ENCODE assay signal across 8 cellular contexts in the genomic region with DNA sequence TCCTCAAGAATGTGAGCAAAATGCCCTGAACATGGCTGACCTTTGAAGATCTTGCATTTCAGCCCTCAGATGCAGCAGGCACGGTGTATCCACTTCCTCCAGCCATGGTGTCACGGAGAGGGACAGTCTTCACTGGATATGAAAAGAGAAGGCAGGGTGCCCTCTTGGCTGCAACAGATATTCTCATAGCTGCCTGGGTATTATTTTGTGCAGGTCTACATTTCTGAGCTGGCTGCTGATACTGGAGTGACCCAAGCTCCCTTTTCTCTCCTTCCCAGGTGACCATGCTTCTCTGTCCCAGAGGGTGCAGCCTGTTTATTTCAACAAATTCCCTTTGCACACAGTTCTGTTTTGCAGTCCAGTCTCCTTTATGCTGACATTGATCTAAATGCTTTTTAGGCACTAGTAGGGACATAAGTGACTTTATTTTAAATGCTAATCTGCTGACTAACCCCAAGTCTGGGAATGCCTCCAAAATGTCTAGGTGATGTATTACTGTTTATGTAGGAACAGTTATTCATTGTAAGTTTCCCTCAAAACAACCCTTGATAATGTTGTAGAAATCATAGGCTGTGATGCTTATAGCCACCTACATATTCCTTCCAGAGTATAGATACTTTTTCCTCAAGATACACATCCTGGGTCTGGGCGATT. TPM values are rescaled to one million over a fixed set of nuclear protein-coding genes. Genes with fewer than 3 reads are reported as not detected.
DNase-seq lines count a peak whose midpoint lies in the region; ATAC-seq and TF ChIP-seq lines count a peak whose summit lies in the region.

No MANE protein-coding gene starts in this region.

- H3K4me1 ChIP-seq in GM23248 (ENCODE audit: insufficient read depth) (peaks cover 33% of the 10 kb centered on the region), skeletal muscle tissue (ENCODE audit: control insufficient read depth in 3 of 3, insufficient read depth in 3 of 3, low read length in 3 of 3) (peaks cover 7 to 9% (median 8%) of the 10 kb centered on the region in 3 donors)

- H4K20me1 ChIP-seq in GM23248 (ENCODE audit: insufficient read depth) = no peaks in the 10 kb centered on the region

- no peaks in the 10 kb centered on the region for H3K79me2 ChIP-seq in GM23248 (ENCODE audit: insufficient read depth)

- no peaks in the 10 kb centered on the region for H3K9me3 ChIP-seq in GM23248 (ENCODE audit: low read depth)
- H3K9me3 ChIP-seq in skeletal muscle tissue (ENCODE audit: control insufficient read depth in 3 of 3, low read length in 3 of 3) = no peaks in the 10 kb centered on the region

- H3K27ac ChIP-seq in GM23248 = peak overlapping the region; percentile 42
- no peak overlapping the region for H3K27ac ChIP-seq in skeletal muscle tissue (ENCODE audit: low read depth, low read length)

- H3K27me3 ChIP-seq in GM23248 (replicated peaks; ENCODE audit: insufficient read depth) (no peaks in the 10 kb centered on the region), skeletal muscle tissue (ENCODE audit: control insufficient read depth in 3 of 3, insufficient read depth in 3 of 3, low read length in 3 of 3) (no peaks in the 10 kb centered on the region)

- H3K36me3 ChIP-seq in GM23248 (ENCODE audit: low read depth) (no peaks in the 10 kb centered on the region), skeletal muscle tissue (ENCODE audit: control insufficient read depth in 3 of 3, insufficient read depth in 3 of 3, low read length in 3 of 3) (no peaks in the 10 kb centered on the region)

- H3F3A ChIP-seq in GM23248 (ENCODE audit: insufficient read depth) = peaks cover 27% of the 10 kb centered on the region

- no peak for TF ChIP-seq POLR2A in GM18505 (IDR thresholded peaks at IDR 0.05; ENCODE audit: borderline replicate concordance, extremely low read depth, insufficient read depth, insufficient read length)

- TF ChIP-seq CTCF in WI38 (IDR thresholded peaks at IDR 0.05; ENCODE audit: low read depth, low read length) (no peak), GM20000 (IDR thresholded peaks at IDR 0.05; ENCODE audit: extremely low read depth, missing control alignments) (no peak)

- ATAC-seq in GM18505 (IDR thresholded peaks at IDR 0.05; ENCODE audit: unreplicated experiment) = no peak
- no peak for ATAC-seq in HG03439 (IDR thresholded peaks at IDR 0.05; ENCODE audit: unreplicated experiment)

- H3K9ac ChIP-seq in GM23248 = 0 out of 2 replicates have a peak overlapping the region, but pooled peaks have one; percentile 6
- peak overlapping the region in 2 of 3 donors; percentile 32 to 45 for H3K9ac ChIP-seq in skeletal muscle tissue (ENCODE audit: low read depth in 1 of 3, low read length in 3 of 3)

- DNase-seq in GM23248 = peak; percentile 81
- DNase-seq in hepatic stellate cell (ENCODE audit: low spot score) = peak; percentile 55
- DNase-seq in GM20000 (ENCODE audit: low spot score) = no peak
- DNase-seq in NCI-H510A (lab: John Stamatoyannopoulos, UW) = no peak

- H3K9me2 ChIP-seq in GM23248 (ENCODE audit: insufficient read depth) = no peaks in the 10 kb centered on the region

- in situ Hi-C loops in GM23248 (cut with MboI) = no loop called here

- no peak overlapping the region for H2AFZ ChIP-seq in GM23248

- peak overlapping the region; percentile 68 for H3K4me2 ChIP-seq in GM23248 (ENCODE audit: unreplicated experiment)

- H3K4me3 ChIP-seq in GM23248 (peak overlapping the region; percentile 40), WI38 (ENCODE audit: low read depth, low read length) (peak overlapping the region; percentile 20; the same call in 1 of the 2 replicates), skeletal muscle tissue (ENCODE audit: low read length in 3 of 3) (peak overlapping the region in 2 of 3 donors; percentile 22 to 56)

- 14 to 19% methylated on average over 3 of the region's 3 CpGs for WGBS in GM23248 (ENCODE audit: low coverage in 1 of 2, low lambda C conversion rate in 2 of 2, missing lambda C conversion rate in 2 of 2), 2 experiments

RNA-seq across cellular contexts. Expression of gene PYGL, which starts 17.4 kb away (rescaled TPM):
- total RNA-seq in GM23248 (2014; rRNA removed; shearing (Covaris generic)) = 42.6 and 52.6 TPM in 2 replicates
- polyA plus RNA-seq in GM23248 (2016; fragmentation: Nextera tagmentation; extraction: Ambion mirVana) = 55.8 and 56.2 TPM in 2 replicates
- 32.9 TPM for total RNA-seq in skeletal muscle tissue

Comparison
In these comparisons a context has a peak if more than half of its experiments do, and no peak if none do; other contexts are left out.
1. DNase-seq: peak in GM23248 (single experiment) and hepatic stellate cell (single experiment); none in GM20000 (single experiment) and NCI-H510A (single experiment).
2. Peak in every context shown above with its lines, with median percentiles within 50 percentile points of each other: H3K4me3 ChIP-seq.